In the genomic region with DNA sequence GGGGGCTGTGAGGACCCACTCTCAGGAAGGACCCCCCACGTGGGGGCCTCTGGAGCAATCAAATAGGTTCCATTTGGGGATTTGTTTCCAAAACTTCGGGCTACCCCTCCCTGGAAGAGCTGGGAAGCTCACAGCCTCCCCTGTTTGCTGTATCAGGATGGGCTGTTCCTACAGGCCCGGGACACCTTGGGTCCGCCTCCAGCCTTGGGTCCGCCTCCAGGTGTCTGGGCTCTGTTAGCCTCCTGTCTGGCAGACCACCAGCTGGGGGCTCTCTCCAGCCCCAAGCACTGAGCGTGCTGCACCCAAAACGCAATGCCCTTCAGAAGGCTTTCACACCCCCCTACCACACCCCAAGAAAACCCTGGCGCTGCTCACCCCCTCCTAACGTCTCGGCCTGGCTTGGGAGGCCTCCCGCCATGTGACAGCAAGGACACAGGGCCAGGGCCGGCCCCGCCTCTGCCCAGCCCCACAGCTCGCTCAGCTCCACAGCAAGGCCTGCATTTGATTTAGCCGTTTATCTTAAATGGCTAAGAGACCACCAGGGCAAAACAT, we compare ENCODE assay signal across 1 cellular context.
TF ChIP-seq lines count a peak whose summit lies in the region.

No MANE protein-coding gene starts in this region.

TF ChIP-seq in GM23338, 12 proteins besides CTCF, POLR2A, EP300 and RAD21 (continued from another document):
- TF ChIP-seq, protein P1, sequence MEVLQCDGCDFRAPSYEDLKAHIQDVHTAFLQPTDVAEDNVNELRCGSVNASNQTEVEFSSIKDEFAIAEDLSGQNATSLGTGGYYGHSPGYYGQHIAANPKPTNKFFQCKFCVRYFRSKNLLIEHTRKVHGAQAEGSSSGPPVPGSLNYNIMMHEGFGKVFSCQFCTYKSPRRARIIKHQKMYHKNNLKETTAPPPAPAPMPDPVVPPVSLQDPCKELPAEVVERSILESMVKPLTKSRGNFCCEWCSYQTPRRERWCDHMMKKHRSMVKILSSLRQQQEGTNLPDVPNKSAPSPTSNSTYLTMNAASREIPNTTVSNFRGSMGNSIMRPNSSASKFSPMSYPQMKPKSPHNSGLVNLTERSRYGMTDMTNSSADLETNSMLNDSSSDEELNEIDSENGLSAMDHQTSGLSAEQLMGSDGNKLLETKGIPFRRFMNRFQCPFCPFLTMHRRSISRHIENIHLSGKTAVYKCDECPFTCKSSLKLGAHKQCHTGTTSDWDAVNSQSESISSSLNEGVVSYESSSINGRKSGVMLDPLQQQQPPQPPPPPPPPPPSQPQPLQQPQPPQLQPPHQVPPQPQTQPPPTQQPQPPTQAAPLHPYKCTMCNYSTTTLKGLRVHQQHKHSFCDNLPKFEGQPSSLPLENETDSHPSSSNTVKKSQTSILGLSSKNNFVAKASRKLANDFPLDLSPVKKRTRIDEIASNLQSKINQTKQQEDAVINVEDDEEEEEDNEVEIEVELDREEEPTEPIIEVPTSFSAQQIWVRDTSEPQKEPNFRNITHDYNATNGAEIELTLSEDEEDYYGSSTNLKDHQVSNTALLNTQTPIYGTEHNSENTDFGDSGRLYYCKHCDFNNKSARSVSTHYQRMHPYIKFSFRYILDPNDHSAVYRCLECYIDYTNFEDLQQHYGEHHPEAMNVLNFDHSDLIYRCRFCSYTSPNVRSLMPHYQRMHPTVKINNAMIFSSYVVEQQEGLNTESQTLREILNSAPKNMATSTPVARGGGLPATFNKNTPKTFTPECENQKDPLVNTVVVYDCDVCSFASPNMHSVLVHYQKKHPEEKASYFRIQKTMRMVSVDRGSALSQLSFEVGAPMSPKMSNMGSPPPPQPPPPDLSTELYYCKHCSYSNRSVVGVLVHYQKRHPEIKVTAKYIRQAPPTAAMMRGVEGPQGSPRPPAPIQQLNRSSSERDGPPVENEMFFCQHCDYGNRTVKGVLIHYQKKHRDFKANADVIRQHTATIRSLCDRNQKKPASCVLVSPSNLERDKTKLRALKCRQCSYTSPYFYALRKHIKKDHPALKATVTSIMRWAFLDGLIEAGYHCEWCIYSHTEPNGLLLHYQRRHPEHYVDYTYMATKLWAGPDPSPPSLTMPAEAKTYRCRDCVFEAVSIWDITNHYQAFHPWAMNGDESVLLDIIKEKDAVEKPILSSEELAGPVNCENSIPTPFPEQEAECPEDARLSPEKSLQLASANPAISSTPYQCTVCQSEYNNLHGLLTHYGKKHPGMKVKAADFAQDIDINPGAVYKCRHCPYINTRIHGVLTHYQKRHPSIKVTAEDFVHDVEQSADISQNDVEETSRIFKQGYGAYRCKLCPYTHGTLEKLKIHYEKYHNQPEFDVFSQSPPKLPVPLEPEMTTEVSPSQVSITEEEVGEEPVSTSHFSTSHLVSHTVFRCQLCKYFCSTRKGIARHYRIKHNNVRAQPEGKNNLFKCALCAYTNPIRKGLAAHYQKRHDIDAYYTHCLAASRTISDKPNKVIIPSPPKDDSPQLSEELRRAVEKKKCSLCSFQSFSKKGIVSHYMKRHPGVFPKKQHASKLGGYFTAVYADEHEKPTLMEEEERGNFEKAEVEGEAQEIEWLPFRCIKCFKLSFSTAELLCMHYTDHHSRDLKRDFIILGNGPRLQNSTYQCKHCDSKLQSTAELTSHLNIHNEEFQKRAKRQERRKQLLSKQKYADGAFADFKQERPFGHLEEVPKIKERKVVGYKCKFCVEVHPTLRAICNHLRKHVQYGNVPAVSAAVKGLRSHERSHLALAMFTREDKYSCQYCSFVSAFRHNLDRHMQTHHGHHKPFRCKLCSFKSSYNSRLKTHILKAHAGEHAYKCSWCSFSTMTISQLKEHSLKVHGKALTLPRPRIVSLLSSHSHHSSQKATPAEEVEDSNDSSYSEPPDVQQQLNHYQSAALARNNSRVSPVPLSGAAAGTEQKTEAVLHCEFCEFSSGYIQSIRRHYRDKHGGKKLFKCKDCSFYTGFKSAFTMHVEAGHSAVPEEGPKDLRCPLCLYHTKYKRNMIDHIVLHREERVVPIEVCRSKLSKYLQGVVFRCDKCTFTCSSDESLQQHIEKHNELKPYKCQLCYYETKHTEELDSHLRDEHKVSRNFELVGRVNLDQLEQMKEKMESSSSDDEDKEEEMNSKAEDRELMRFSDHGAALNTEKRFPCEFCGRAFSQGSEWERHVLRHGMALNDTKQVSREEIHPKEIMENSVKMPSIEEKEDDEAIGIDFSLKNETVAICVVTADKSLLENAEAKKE (CRISPR knock-in tag; IDR thresholded peaks at IDR 0.05) = no peak
- TF ChIP-seq STAT1 (IDR thresholded peaks at IDR 0.05; ENCODE audit: unreplicated experiment) = no peak
- TF ChIP-seq ZNF114 (CRISPR knock-in tag; IDR thresholded peaks at IDR 0.05) = no peak
- no peak for TF ChIP-seq NANOG (IDR thresholded peaks at IDR 0.05; ENCODE audit: borderline replicate concordance)
- no peak for TF ChIP-seq JUNB (IDR thresholded peaks at IDR 0.05; ENCODE audit: unreplicated experiment)
- 0 out of 2 replicates have a peak, but pooled peaks have one; percentile 37 for TF ChIP-seq POLR2AphosphoS5 (IDR thresholded peaks at IDR 0.05; ENCODE audit: low read depth)
- no peak for TF ChIP-seq ZNF331 (CRISPR knock-in tag; IDR thresholded peaks at IDR 0.05; ENCODE audit: low read depth)
